Comparison of ENCODE assay signal across 1 cellular context in the genomic region with DNA sequence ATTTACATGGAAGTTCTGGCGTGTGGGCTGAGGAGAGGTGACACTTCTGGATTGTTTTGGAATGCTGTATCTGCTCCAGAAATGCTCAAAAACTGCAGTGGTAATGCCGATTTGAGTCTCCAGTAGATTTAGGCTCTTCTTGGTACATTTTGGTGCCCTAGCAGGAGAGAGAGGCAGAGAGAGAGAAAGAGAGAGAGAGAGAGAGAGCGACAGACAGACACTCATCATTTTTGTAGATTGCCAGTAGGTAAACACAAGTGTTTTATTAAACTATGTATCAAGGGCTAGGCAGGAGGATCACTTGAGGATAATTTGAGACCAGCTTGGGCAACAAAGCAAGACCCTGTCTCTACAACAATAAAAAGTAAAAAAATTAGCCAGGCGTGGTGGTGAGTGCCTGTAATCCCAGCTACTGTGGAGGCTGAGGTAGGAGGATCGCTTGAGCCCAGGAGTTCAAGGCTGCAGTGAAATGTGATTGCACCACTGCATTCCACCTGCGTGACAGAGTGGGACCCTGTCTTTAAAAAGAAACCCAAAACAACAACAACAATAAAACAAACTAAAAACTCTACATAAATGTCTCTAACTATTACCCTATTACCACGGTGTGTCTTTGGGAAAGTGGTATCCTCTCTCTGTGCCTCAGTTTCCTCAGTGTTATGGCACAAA.
TF ChIP-seq lines count a peak whose summit lies in the region.

No MANE protein-coding gene starts in this region.

TF ChIP-seq in HepG2, 621 proteins besides CTCF, POLR2A, EP300 and RAD21:
- no peak for TF ChIP-seq ZNF570 (CRISPR knock-in tag; IDR thresholded peaks at IDR 0.05; ENCODE audit: borderline replicate concordance)
- TF ChIP-seq, protein P1, sequence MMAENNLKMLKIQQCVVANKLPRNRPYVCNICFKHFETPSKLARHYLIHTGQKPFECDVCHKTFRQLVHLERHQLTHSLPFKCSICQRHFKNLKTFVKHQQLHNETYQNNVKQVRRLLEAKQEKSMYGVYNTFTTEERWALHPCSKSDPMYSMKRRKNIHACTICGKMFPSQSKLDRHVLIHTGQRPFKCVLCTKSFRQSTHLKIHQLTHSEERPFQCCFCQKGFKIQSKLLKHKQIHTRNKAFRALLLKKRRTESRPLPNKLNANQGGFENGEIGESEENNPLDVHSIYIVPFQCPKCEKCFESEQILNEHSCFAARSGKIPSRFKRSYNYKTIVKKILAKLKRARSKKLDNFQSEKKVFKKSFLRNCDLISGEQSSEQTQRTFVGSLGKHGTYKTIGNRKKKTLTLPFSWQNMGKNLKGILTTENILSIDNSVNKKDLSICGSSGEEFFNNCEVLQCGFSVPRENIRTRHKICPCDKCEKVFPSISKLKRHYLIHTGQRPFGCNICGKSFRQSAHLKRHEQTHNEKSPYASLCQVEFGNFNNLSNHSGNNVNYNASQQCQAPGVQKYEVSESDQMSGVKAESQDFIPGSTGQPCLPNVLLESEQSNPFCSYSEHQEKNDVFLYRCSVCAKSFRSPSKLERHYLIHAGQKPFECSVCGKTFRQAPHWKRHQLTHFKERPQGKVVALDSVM (CRISPR knock-in tag; IDR thresholded peaks at IDR 0.05) = peak; percentile 67; the same call in 1 of the 2 replicates
